In the genomic region with DNA sequence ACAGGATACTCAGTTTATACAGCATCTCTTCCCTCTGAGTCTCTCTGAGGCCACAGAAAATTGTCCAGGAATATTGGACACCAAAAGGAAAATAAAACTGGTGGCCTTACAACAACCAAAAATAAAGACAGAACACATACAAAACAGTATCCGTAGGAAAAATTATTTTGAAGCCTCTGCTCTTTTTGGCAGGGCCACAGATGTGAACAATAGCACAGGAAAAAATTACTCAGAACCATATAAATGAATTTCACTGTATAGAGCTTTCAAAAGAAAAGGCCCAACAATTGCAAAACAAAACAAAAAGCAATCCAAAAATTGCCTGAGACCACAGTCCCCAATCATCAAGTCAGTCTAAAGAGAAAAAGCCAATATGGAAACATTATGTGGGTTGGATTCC, we compare ENCODE assay signal across 9 cellular contexts.
"Had no signal": no experiment of that assay in that cellular context is flagged by ENCODE, and none has a peak within 500 bp of the region (broad histone marks: within the 10 kb centered on the region; RNA-seq: fewer than 3 reads in every experiment).

No MANE protein-coding gene starts in this region.

- H3K36me3 ChIP-seq: WERI-Rb-1 had no signal

- ATAC-seq: activated CD4-positive, alpha-beta T cell treated with anti-CD3 and anti-CD28 coated beads for 36 hours; activated CD4-positive, CD25-positive, alpha-beta regulatory T cell treated with anti-CD3 and anti-CD28 coated beads, Interleukin-2, amount 50 U/mL, for 24 hours; activated CD8-positive, alpha-beta memory T cell treated with anti-CD3 and anti-CD28 coated beads, Interleukin-2, amount 10 ng/mL, durations not matched to agents 7 days and 5 days; activated CD8-positive, alpha-beta T cell treated with anti-CD3 and anti-CD28 coated beads for 36 hours; activated CD8-positive, alpha-beta T cell treated with anti-CD3 and anti-CD28 coated beads, Interleukin-2, amount 10 ng/mL, durations not matched to agents 7 days and 5 days; T-helper 17 cell; WTC11 had no signal

- H3K27ac ChIP-seq: VCaP, WERI-Rb-1 had no signal
